Comparison of ENCODE assay signal across 15 cellular contexts in genomic region chr16:55476625-55477533, GRCh38. TPM values are rescaled to one million over a fixed set of nuclear protein-coding genes. Genes with fewer than 3 reads are reported as not detected.
DNase-seq lines count a peak whose midpoint lies in the region; ATAC-seq and TF ChIP-seq lines count a peak whose summit lies in the region.
"Had no signal": no experiment of that assay in that cellular context is flagged by ENCODE, and none has a peak within 500 bp of the region (broad histone marks: within the 10 kb centered on the region; RNA-seq: fewer than 3 reads in every experiment).

No MANE protein-coding gene starts in this region.

- peak overlapping the region; percentile 73 for H3K4me3 ChIP-seq in adipocyte (ENCODE audit: low read length)
- H3K4me3 ChIP-seq in left lung: no peak overlapping the region
- no peak overlapping the region for H3K4me3 ChIP-seq in skeletal muscle tissue (ENCODE audit: low read length in 3 of 3)
- H3K4me3 ChIP-seq: K562 had no signal

- DNase-seq in EH (ENCODE audit: low read depth) (peak; percentile 22), adipocyte (ENCODE audit: low read depth) (peak; percentile 27), left lung (peak in 1 of 2 donors; percentile 67)
- DNase-seq in activated CD4-positive, alpha-beta T cell treated with anti-CD3 and anti-CD28 coated beads, Interleukin-2, amount 50 U/mL, for 1 hour: no peak
- DNase-seq in activated CD4-positive, alpha-beta memory T cell treated with anti-CD3 and anti-CD28 coated beads for 36 hours: no peak
- DNase-seq: DMS153; naive thymus-derived CD8-positive, alpha-beta T cell; NCI-H187; small intestine; WERI-Rb-1 had no signal

- H3K27me3 ChIP-seq in adipocyte (replicated peaks; ENCODE audit: control insufficient read depth, insufficient read depth, low read length): no peaks in the 10 kb centered on the region
- peaks cover 8 to 44% of the 10 kb centered on the region in 2 donors for H3K27me3 ChIP-seq in left lung
- peaks cover 17 to 25% (median 21%) of the 10 kb centered on the region in 3 donors for H3K27me3 ChIP-seq in skeletal muscle tissue (ENCODE audit: control insufficient read depth in 3 of 3, insufficient read depth in 3 of 3, low read length in 3 of 3)

- intact Hi-C loops in left lung (cut with DNase I): no loop called here
- intact Hi-C loops in activated CD4-positive, alpha-beta memory T cell treated with anti-CD3 and anti-CD28 coated beads for 36 hours (cut with micrococcal nuclease): no loop called here

- peak overlapping the region; percentile 67 for H3K9ac ChIP-seq in adipocyte (ENCODE audit: low read length)
- H3K9ac ChIP-seq in skeletal muscle tissue (ENCODE audit: low read depth in 1 of 3, low read length in 3 of 3): no peak overlapping the region

- peak overlapping the region in 1 of 2 donors; percentile 76 for H3K27ac ChIP-seq in left lung
- peak overlapping the region; percentile 54 for H3K27ac ChIP-seq in skeletal muscle tissue (ENCODE audit: low read depth, low read length)
- H3K27ac ChIP-seq: WERI-Rb-1 had no signal

- TF ChIP-seq CTCF in left lung (IDR thresholded peaks at IDR 0.05): no peak

- peaks cover 66% of the 10 kb centered on the region for H3K4me1 ChIP-seq in adipocyte (ENCODE audit: control insufficient read depth, insufficient read depth, low read length)
- peaks cover 0 to 18% of the 10 kb centered on the region in 2 donors for H3K4me1 ChIP-seq in left lung
- H3K4me1 ChIP-seq in skeletal muscle tissue (ENCODE audit: control insufficient read depth in 3 of 3, insufficient read depth in 3 of 3, low read length in 3 of 3): peaks cover 22 to 37% (median 30%) of the 10 kb centered on the region in 3 donors

- peaks cover 1% of the 10 kb centered on the region for H3K4me1 Mint-ChIP-seq in activated CD4-positive, alpha-beta memory T cell treated with anti-CD3 and anti-CD28 coated beads for 36 hours (ENCODE audit: low read depth)

- H3K4me3 Mint-ChIP-seq in activated CD4-positive, alpha-beta memory T cell treated with anti-CD3 and anti-CD28 coated beads for 36 hours: no peak overlapping the region
- H3K4me3 Mint-ChIP-seq: activated naive CD8-positive, alpha-beta T cell; naive thymus-derived CD8-positive, alpha-beta T cell had no signal

- POLR2A ChIA-PET in activated CD4-positive, alpha-beta memory T cell treated with anti-CD3 and anti-CD28 coated beads for 36 hours (lab: Charles Lee): no interaction called here

- H3K9me3 ChIP-seq in adipocyte (ENCODE audit: control insufficient read depth, low read length): no peaks in the 10 kb centered on the region
- H3K9me3 ChIP-seq in left lung: no peaks in the 10 kb centered on the region
- no peaks in the 10 kb centered on the region for H3K9me3 ChIP-seq in skeletal muscle tissue (ENCODE audit: control insufficient read depth in 3 of 3, low read length in 3 of 3)

- H3K9me3 Mint-ChIP-seq in activated CD4-positive, alpha-beta memory T cell treated with anti-CD3 and anti-CD28 coated beads for 36 hours: no peaks in the 10 kb centered on the region
- H3K9me3 Mint-ChIP-seq: naive thymus-derived CD8-positive, alpha-beta T cell had no signal

- H3K36me3 ChIP-seq in adipocyte (ENCODE audit: control insufficient read depth, insufficient read depth, low read length, severe bottlenecking) (no peaks in the 10 kb centered on the region), left lung (no peaks in the 10 kb centered on the region), skeletal muscle tissue (ENCODE audit: control insufficient read depth in 3 of 3, insufficient read depth in 3 of 3, low read length in 3 of 3) (no peaks in the 10 kb centered on the region)
- H3K36me3 ChIP-seq: WERI-Rb-1 had no signal

- ATAC-seq in left lung (peak; percentile 16), HG02588 (IDR thresholded peaks at IDR 0.05; ENCODE audit: unreplicated experiment) (no peak), esophagus mucosa (no peak)
- ATAC-seq: K562; naive thymus-derived CD8-positive, alpha-beta T cell had no signal

- no peaks in the 10 kb centered on the region for H3K36me3 Mint-ChIP-seq in activated CD4-positive, alpha-beta memory T cell treated with anti-CD3 and anti-CD28 coated beads for 36 hours
- H3K36me3 Mint-ChIP-seq: activated naive CD8-positive, alpha-beta T cell; naive thymus-derived CD8-positive, alpha-beta T cell had no signal

- CTCF ChIA-PET in activated CD4-positive, alpha-beta memory T cell treated with anti-CD3 and anti-CD28 coated beads for 36 hours (lab: Charles Lee): interaction anchor here (1.1 to 1.2 kb wide), 2 partner anchors 9 to 10 kb away, joined by 3 read pairs; no protein-coding TSS in a partner anchor

- no peak overlapping the region for H3K27ac Mint-ChIP-seq in activated CD4-positive, alpha-beta memory T cell treated with anti-CD3 and anti-CD28 coated beads for 36 hours
- H3K27ac Mint-ChIP-seq: activated naive CD8-positive, alpha-beta T cell; naive thymus-derived CD8-positive, alpha-beta T cell had no signal

- H3K27me3 Mint-ChIP-seq in activated CD4-positive, alpha-beta memory T cell treated with anti-CD3 and anti-CD28 coated beads for 36 hours: peaks cover 41% of the 10 kb centered on the region

RNA-seq across cellular contexts. Expression of gene MMP2, which starts 2.1 kb away (rescaled TPM):
- 100 to 1,000 TPM; 300 to 606 TPM for total RNA-seq in left lung
- 194 TPM for total RNA-seq in skeletal muscle tissue
- total RNA-seq in esophagus mucosa: 18.5 TPM
- not detected for total RNA-seq in activated CD4-positive, alpha-beta memory T cell treated with anti-CD3 and anti-CD28 coated beads for 36 hours

RNA-seq across cellular contexts. Expression of gene LPCAT2, which starts 32.0 kb away (rescaled TPM):
- total RNA-seq in left lung: 10 to 100 TPM; 18.8 to 30.9 TPM
- 24.5 TPM for total RNA-seq in skeletal muscle tissue
- total RNA-seq in esophagus mucosa: 9.8 TPM
- under 1 TPM; 0.12 to 0.40 TPM for total RNA-seq in activated CD4-positive, alpha-beta memory T cell treated with anti-CD3 and anti-CD28 coated beads for 36 hours

Comparison
In these comparisons a context has a peak if more than half of its experiments do, and no peak if none do; other contexts are left out.
1. DNase-seq: peak in EH (single experiment) and adipocyte (single experiment); none in activated CD4-positive, alpha-beta T cell treated with anti-CD3 and anti-CD28 coated beads, Interleukin-2, amount 50 U/mL, for 1 hour (single experiment) and activated CD4-positive, alpha-beta memory T cell treated with anti-CD3 and anti-CD28 coated beads for 36 hours (single experiment).
2. RNA of gene MMP2, which starts 2.1 kb away (total RNA-seq): 300 to 606 TPM in left lung, 194 TPM in skeletal muscle tissue (single experiment) and 18.5 TPM in esophagus mucosa (single experiment); not detected in activated CD4-positive, alpha-beta memory T cell treated with anti-CD3 and anti-CD28 coated beads for 36 hours; every median in the first group is over 10 times any median in the second.